8 cellular contexts compared by ENCODE assay signal in the genomic region with DNA sequence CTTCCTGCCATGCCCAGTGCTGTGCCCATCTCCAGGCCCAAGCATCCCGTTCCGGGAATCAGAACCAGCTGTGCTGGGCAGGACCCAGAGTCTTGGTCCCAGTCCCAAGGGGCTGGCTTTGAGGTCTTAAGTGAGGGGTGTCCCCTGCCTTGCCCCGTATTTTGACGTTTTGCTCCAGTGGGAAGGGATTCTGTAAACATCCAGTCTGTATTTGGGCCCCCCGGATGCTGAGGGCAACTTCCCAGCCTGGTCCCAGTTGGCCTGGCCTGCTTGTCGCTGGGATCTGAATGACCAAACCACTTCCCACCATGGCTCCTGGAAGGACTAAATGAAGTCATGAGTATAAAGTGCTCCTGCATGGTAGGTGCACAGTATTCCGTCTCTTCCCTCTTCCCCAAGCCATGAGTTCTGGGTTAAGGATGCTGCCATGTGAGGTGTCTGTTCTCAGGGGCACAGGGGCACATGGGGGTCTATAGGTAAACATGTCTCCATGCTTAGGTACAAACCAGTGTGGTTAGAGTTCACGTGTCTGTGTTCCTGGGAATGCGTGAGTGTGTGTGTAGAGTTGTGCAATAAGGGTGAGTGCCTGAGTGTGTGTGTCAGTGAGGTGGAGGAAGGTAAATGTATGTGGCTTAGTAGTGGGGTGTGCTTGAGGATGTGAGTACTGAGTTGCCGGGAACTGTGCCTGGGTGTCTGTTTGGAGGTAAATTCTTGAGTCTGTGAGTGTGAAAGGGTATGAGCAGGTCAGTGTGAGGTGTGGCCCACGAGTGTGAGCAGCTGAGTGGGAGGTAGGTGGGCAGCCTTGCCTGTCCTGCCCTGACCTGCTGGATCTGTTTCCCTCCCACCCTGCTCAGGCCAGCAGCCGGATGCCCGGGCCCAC. TPM values are rescaled to one million over a fixed set of nuclear protein-coding genes. Genes with fewer than 3 reads are reported as not detected.
DNase-seq lines count a peak whose midpoint lies in the region; TF ChIP-seq lines count a peak whose summit lies in the region.

No MANE protein-coding gene starts in this region.

- no peak for DNase-seq in T-helper 2 cell treated with Interferon-gamma antibody and Interleukin-4, amounts not matched to agents 5 μg/mL and 100 μg/mL, for 36 hours (ENCODE audit: low spot score)
- DNase-seq in T-helper 2 cell (no peak), epidermal melanocyte (ENCODE audit: insufficient read length, low spot score) (no peak), NCI-H2081 (lab: John Stamatoyannopoulos, UW) (no peak), HEK293T (ENCODE audit: extremely low spot score) (no peak)
- no peak for DNase-seq in activated CD4-positive, alpha-beta memory T cell treated with anti-CD3 and anti-CD28 coated beads, Interleukin-2, amount 10 ng/mL, durations not matched to agents 7 days and 5 days

- no peaks in the 10 kb centered on the region for H3K27me3 ChIP-seq in iPS-18a (ENCODE audit: control insufficient read depth, insufficient read depth, low read length)
- H3K27me3 ChIP-seq in subcutaneous abdominal adipose tissue (ENCODE audit: control insufficient read depth in 5 of 5, insufficient read depth in 4 of 5, low read length in 5 of 5) = no peaks in the 10 kb centered on the region

- peak overlapping the region; percentile 88 for H3K4me3 Mint-ChIP-seq in T-helper 2 cell treated with Interferon-gamma antibody and Interleukin-4, amounts not matched to agents 5 μg/mL and 100 μg/mL, for 36 hours
- H3K4me3 Mint-ChIP-seq in activated CD4-positive, alpha-beta memory T cell treated with anti-CD3 and anti-CD28 coated beads, Interleukin-2, amount 10 ng/mL, durations not matched to agents 7 days and 5 days = peak overlapping the region; percentile 79

- H3K9me3 ChIP-seq in iPS-18a (ENCODE audit: control insufficient read depth, low read depth, low read length) (no peaks in the 10 kb centered on the region), subcutaneous abdominal adipose tissue (ENCODE audit: control insufficient read depth in 5 of 5, low read length in 5 of 5) (no peaks in the 10 kb centered on the region)

- H3K9ac ChIP-seq in iPS-18a (ENCODE audit: low read length) (peak overlapping the region; percentile 78), subcutaneous abdominal adipose tissue (ENCODE audit: low read length in 5 of 5) (peak overlapping the region in 4 of 5 donors; percentile 43 to 65 (median 48))

- no peaks in the 10 kb centered on the region for H3K9me3 Mint-ChIP-seq in T-helper 2 cell treated with Interferon-gamma antibody and Interleukin-4, amounts not matched to agents 5 μg/mL and 100 μg/mL, for 36 hours
- no peaks in the 10 kb centered on the region for H3K9me3 Mint-ChIP-seq in activated CD4-positive, alpha-beta memory T cell treated with anti-CD3 and anti-CD28 coated beads, Interleukin-2, amount 10 ng/mL, durations not matched to agents 7 days and 5 days

- H3K4me3 ChIP-seq in iPS-18a (ENCODE audit: low read length) = peak overlapping the region; percentile 74
- peak overlapping the region; percentile 53 to 71 (median 61) for H3K4me3 ChIP-seq in subcutaneous abdominal adipose tissue (ENCODE audit: low read depth in 1 of 5, low read length in 5 of 5)

- CTCF ChIA-PET in activated CD4-positive, alpha-beta memory T cell treated with anti-CD3 and anti-CD28 coated beads, Interleukin-2, amount 10 ng/mL, durations not matched to agents 7 days and 5 days (lab: Charles Lee) = interaction anchor here (0.9 kb wide), 1 partner anchor 24 kb away, joined by 4 read pairs; no protein-coding TSS in a partner anchor
- CTCF ChIA-PET in HEK293T (lab: Yijun Ruan, JAX) = no interaction called here

- H3K36me3 ChIP-seq in iPS-18a (ENCODE audit: control insufficient read depth, low read depth, low read length) (peaks cover 17% of the 10 kb centered on the region), subcutaneous abdominal adipose tissue (ENCODE audit: control insufficient read depth in 5 of 5, insufficient read depth in 5 of 5, low read length in 5 of 5) (peaks cover 4 to 41% (median 31%) of the 10 kb centered on the region in 5 donors)

- H3K27ac ChIP-seq in iPS-18a (ENCODE audit: low read length) (no peak overlapping the region), subcutaneous abdominal adipose tissue (ENCODE audit: low read depth, low read length) (peak overlapping the region; percentile 29)

- no peaks in the 10 kb centered on the region for H3K27me3 Mint-ChIP-seq in T-helper 2 cell treated with Interferon-gamma antibody and Interleukin-4, amounts not matched to agents 5 μg/mL and 100 μg/mL, for 36 hours (ENCODE audit: low read depth)
- no peaks in the 10 kb centered on the region for H3K27me3 Mint-ChIP-seq in activated CD4-positive, alpha-beta memory T cell treated with anti-CD3 and anti-CD28 coated beads, Interleukin-2, amount 10 ng/mL, durations not matched to agents 7 days and 5 days

- peaks cover 30% of the 10 kb centered on the region for H3K4me1 Mint-ChIP-seq in T-helper 2 cell treated with Interferon-gamma antibody and Interleukin-4, amounts not matched to agents 5 μg/mL and 100 μg/mL, for 36 hours (ENCODE audit: low read depth)
- H3K4me1 Mint-ChIP-seq in activated CD4-positive, alpha-beta memory T cell treated with anti-CD3 and anti-CD28 coated beads, Interleukin-2, amount 10 ng/mL, durations not matched to agents 7 days and 5 days = peaks cover 45% of the 10 kb centered on the region

- POLR2A ChIA-PET in activated CD4-positive, alpha-beta memory T cell treated with anti-CD3 and anti-CD28 coated beads, Interleukin-2, amount 10 ng/mL, durations not matched to agents 7 days and 5 days (lab: Charles Lee) = interaction anchor here (1.3 kb wide), 1 partner anchor 11 kb away, joined by 4 read pairs; a partner anchor contains a TSS
- POLR2A ChIA-PET in HEK293T (lab: Yijun Ruan, JAX) = no interaction called here

- peaks cover 29% of the 10 kb centered on the region for H3K36me3 Mint-ChIP-seq in T-helper 2 cell treated with Interferon-gamma antibody and Interleukin-4, amounts not matched to agents 5 μg/mL and 100 μg/mL, for 36 hours (ENCODE audit: low read depth)
- peaks cover 25% of the 10 kb centered on the region for H3K36me3 Mint-ChIP-seq in activated CD4-positive, alpha-beta memory T cell treated with anti-CD3 and anti-CD28 coated beads, Interleukin-2, amount 10 ng/mL, durations not matched to agents 7 days and 5 days (ENCODE audit: low read depth)

- H3K4me1 ChIP-seq in iPS-18a (ENCODE audit: control insufficient read depth, low read depth, low read length) (peaks cover 9% of the 10 kb centered on the region), subcutaneous abdominal adipose tissue (ENCODE audit: control insufficient read depth in 5 of 5, insufficient read depth in 5 of 5, low read length in 5 of 5) (peaks cover 11 to 45% (median 42%) of the 10 kb centered on the region in 5 donors)

- no peak overlapping the region for H3K27ac Mint-ChIP-seq in T-helper 2 cell treated with Interferon-gamma antibody and Interleukin-4, amounts not matched to agents 5 μg/mL and 100 μg/mL, for 36 hours
- H3K27ac Mint-ChIP-seq in activated CD4-positive, alpha-beta memory T cell treated with anti-CD3 and anti-CD28 coated beads, Interleukin-2, amount 10 ng/mL, durations not matched to agents 7 days and 5 days = peak overlapping the region; percentile 44

TF ChIP-seq in HEK293T, 16 proteins besides CTCF, POLR2A, EP300 and RAD21:
- no peak for TF ChIP-seq LEF1 (IDR thresholded peaks at IDR 0.05; ENCODE audit: borderline replicate concordance)
- TF ChIP-seq TARDBP (IDR thresholded peaks at IDR 0.05) = no peak
- no peak for TF ChIP-seq NFRKB (IDR thresholded peaks at IDR 0.05)
- no peak for TF ChIP-seq HDGF (IDR thresholded peaks at IDR 0.05; ENCODE audit: borderline replicate concordance)

RNA-seq across cellular contexts. Expression of a gene that starts 1.5 kb away (rescaled TPM):
- 10 to 100 TPM; 13.0 to 15.5 TPM for total RNA-seq in activated CD4-positive, alpha-beta memory T cell treated with anti-CD3 and anti-CD28 coated beads, Interleukin-2, amount 10 ng/mL, durations not matched to agents 7 days and 5 days

RNA-seq across cellular contexts. Expression of a gene that starts 5.7 kb away (rescaled TPM):
- total RNA-seq in activated CD4-positive, alpha-beta memory T cell treated with anti-CD3 and anti-CD28 coated beads, Interleukin-2, amount 10 ng/mL, durations not matched to agents 7 days and 5 days = 100 to 1,000 TPM; 121 TPM

RNA-seq across cellular contexts. Expression of a gene that starts 10.7 kb away (rescaled TPM):
- total RNA-seq in activated CD4-positive, alpha-beta memory T cell treated with anti-CD3 and anti-CD28 coated beads, Interleukin-2, amount 10 ng/mL, durations not matched to agents 7 days and 5 days = 10 to 100 TPM; 18.0 to 19.2 TPM

RNA-seq across cellular contexts. Expression of a gene that starts 10.9 kb away (rescaled TPM):
- 1 to 10 TPM; 1.8 to 2.2 TPM for total RNA-seq in activated CD4-positive, alpha-beta memory T cell treated with anti-CD3 and anti-CD28 coated beads, Interleukin-2, amount 10 ng/mL, durations not matched to agents 7 days and 5 days

RNA-seq across cellular contexts. Expression of a gene that starts 33.7 kb away (rescaled TPM):
- 10 to 100 TPM; 21.5 to 23.5 TPM for total RNA-seq in activated CD4-positive, alpha-beta memory T cell treated with anti-CD3 and anti-CD28 coated beads, Interleukin-2, amount 10 ng/mL, durations not matched to agents 7 days and 5 days
